1 cellular context compared by ENCODE assay signal in genomic region chr17:82329683-82330321, GRCh38.
TF ChIP-seq lines count a peak whose summit lies in the region.

No MANE protein-coding gene starts in this region.

TF ChIP-seq in SK-N-SH, 30 proteins besides CTCF, POLR2A, EP300 and RAD21 (continued from another document):
- TF ChIP-seq IRF3 (IDR thresholded peaks at IDR 0.05; ENCODE audit: low read depth, low read length) (no peak), GABPA (IDR thresholded peaks at IDR 0.05; ENCODE audit: low read depth) (no peak), ZBTB33 (IDR thresholded peaks at IDR 0.05; ENCODE audit: borderline replicate concordance, low read depth) (no peak), RCOR1 (IDR thresholded peaks at IDR 0.05; ENCODE audit: low read length) (no peak), YY1 (IDR thresholded peaks at IDR 0.05; ENCODE audit: low read depth) (no peak), MEF2A (IDR thresholded peaks at IDR 0.05; ENCODE audit: borderline replicate concordance, low read depth) (no peak), FOXM1 (IDR thresholded peaks at IDR 0.05; ENCODE audit: low read depth) (no peak), CHD2 (IDR thresholded peaks at IDR 0.05; ENCODE audit: low read length, partially characterized antibody) (no peak)
